Comparison of ENCODE assay signal across 9 cellular contexts in the genomic region with DNA sequence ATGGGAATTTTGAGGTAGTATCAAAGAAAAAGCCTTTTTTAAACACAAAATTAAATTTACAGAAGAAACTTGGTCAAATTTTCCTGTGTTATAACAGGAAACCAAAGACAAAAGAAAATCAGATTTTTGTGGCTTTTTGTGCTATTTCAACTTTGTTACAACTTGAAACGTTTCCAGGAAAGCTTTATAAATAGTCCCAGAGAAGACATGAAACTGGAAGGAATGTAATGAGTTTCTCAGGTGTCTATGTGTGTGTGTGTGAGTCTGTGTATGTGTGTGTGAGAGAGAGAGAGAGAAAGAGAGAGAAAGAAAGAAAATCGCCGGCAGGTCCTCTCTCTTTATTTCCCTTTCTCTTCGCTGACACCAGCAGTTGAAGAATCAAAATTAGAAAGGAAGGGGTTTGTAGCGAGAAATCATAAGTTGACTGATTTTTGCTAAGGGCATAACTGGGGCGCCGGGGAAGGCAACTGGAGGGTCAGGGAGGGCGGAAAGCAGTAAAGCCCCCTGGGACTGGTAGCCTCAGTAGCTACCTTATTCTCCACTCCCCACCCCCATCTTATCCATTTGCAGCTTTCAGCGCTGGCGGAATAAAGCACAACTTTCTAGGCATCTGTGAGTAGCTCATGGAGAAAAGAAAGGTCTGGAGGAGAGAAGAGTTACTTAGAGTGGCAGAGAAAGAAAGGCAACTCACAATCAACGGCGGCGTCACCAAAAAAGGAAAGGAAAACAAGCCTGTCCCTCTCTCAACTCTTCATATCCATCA. TPM values are rescaled to one million over a fixed set of nuclear protein-coding genes. Genes with fewer than 3 reads are reported as not detected.
DNase-seq lines count a peak whose midpoint lies in the region; ATAC-seq and TF ChIP-seq lines count a peak whose summit lies in the region.
"Had no signal": no experiment of that assay in that cellular context is flagged by ENCODE, and none has a peak within 500 bp of the region (broad histone marks: within the 10 kb centered on the region; RNA-seq: fewer than 3 reads in every experiment).

No MANE protein-coding gene starts in this region.

- H3K27ac ChIP-seq in rectal smooth muscle tissue (ENCODE audit: low read depth, low read length) = peak overlapping the region; percentile 65

- intact Hi-C loops in mucosa of descending colon (cut with DNase I, micrococcal nuclease) = no loop called here

- ATAC-seq in WTC11 = no peak
- no peak for ATAC-seq in mucosa of descending colon
- ATAC-seq in HG03460 (IDR thresholded peaks at IDR 0.05; ENCODE audit: unreplicated experiment) = no peak

- H3K4me3 ChIP-seq in rectal smooth muscle tissue (ENCODE audit: low read length) = peak overlapping the region; percentile 52
- H3K4me3 ChIP-seq in mucosa of descending colon = no peak overlapping the region

- H3K4me1 ChIP-seq in ES-I3 (ENCODE audit: insufficient read depth, low read length) = peaks cover 25% of the 10 kb centered on the region; the same call in 1 of the 2 replicates
- H3K4me1 ChIP-seq in rectal smooth muscle tissue (ENCODE audit: control insufficient read depth, insufficient read depth, low read length) = no peaks in the 10 kb centered on the region
- no peaks in the 10 kb centered on the region for H3K4me1 ChIP-seq in mucosa of descending colon (ENCODE audit: low read depth)

- H3K4me3 Mint-ChIP-seq in WTC11 (peak overlapping the region; percentile 93), glutamatergic neuron (ENCODE audit: unreplicated experiment) (peak overlapping the region; percentile 94)

- CTCF ChIA-PET in WTC11 (lab: Charles Lee) = interaction anchor here (1.4 kb wide), 1 partner anchor 17 kb away, joined by 3 read pairs; no protein-coding TSS in a partner anchor

- POLR2A ChIA-PET in WTC11 (lab: Charles Lee) = interaction anchor here (0.6 kb wide), 2 partner anchors 82 to 1033 kb away, joined by 3 read pairs; no protein-coding TSS in a partner anchor

- peaks cover 8% of the 10 kb centered on the region; the same call in 1 of the 2 replicates for H3K36me3 Mint-ChIP-seq in WTC11
- H3K36me3 Mint-ChIP-seq in glutamatergic neuron (ENCODE audit: unreplicated experiment) = no peaks in the 10 kb centered on the region

- H3K27me3 ChIP-seq in rectal smooth muscle tissue (ENCODE audit: control insufficient read depth, insufficient read depth, low read length) = no peaks in the 10 kb centered on the region

- H3K9ac ChIP-seq in ES-I3 (ENCODE audit: low read depth, low read length) (peak overlapping the region; percentile 83), rectal smooth muscle tissue (ENCODE audit: low read length) (no peak overlapping the region)

- H3K4me1 Mint-ChIP-seq in WTC11 (peaks cover 49% of the 10 kb centered on the region), glutamatergic neuron (ENCODE audit: low read depth, unreplicated experiment) (peaks cover 2% of the 10 kb centered on the region)

- no peaks in the 10 kb centered on the region for H3K36me3 ChIP-seq in ES-I3 (ENCODE audit: insufficient read depth, low read length)
- no peaks in the 10 kb centered on the region for H3K36me3 ChIP-seq in rectal smooth muscle tissue (ENCODE audit: control insufficient read depth, insufficient read depth, low read length)
- no peaks in the 10 kb centered on the region for H3K36me3 ChIP-seq in mucosa of descending colon (ENCODE audit: low read depth)

- peaks cover 7% of the 10 kb centered on the region; the same call in 1 of the 2 replicates for H3K27me3 Mint-ChIP-seq in WTC11 (ENCODE audit: low read depth)
- H3K27me3 Mint-ChIP-seq in glutamatergic neuron (ENCODE audit: unreplicated experiment) = peaks cover 2% of the 10 kb centered on the region

- H3K27ac Mint-ChIP-seq in WTC11 = no peak overlapping the region
- H3K27ac Mint-ChIP-seq in glutamatergic neuron (ENCODE audit: unreplicated experiment) = no peak overlapping the region

- DNase-seq in WTC11 (ENCODE audit: low spot score) = no peak
- no peak for DNase-seq in glutamatergic neuron
- DNase-seq in DMS53 (lab: John Stamatoyannopoulos, UW) = no peak
- DNase-seq in NK-92 treated with Interleukin-12 subunit alpha and Interleukin-12 subunit beta, amount 100 ng/mL, for 24 hours (lab: John Stamatoyannopoulos, UW) = no peak
- no peak for DNase-seq in mucosa of descending colon
- DNase-seq: NCI-H345 had no signal

- H3K9me3 Mint-ChIP-seq in WTC11 (peaks cover 9% of the 10 kb centered on the region), glutamatergic neuron (ENCODE audit: unreplicated experiment) (no peaks in the 10 kb centered on the region)

- no peaks in the 10 kb centered on the region for H3K9me3 ChIP-seq in ES-I3 (ENCODE audit: control insufficient read depth, insufficient read depth, low read length)
- H3K9me3 ChIP-seq in mucosa of descending colon = no peaks in the 10 kb centered on the region

- TF ChIP-seq CTCF in WTC11 (IDR thresholded peaks at IDR 0.05) = no peak
- TF ChIP-seq CTCF in glutamatergic neuron (IDR thresholded peaks at IDR 0.05; ENCODE audit: partially characterized antibody, unreplicated experiment) = no peak
- no peak for TF ChIP-seq CTCF in mucosa of descending colon (IDR thresholded peaks at IDR 0.05)

TF ChIP-seq in WTC11, 78 proteins besides CTCF, POLR2A, EP300 and RAD21:
- TF ChIP-seq, protein P1, sequence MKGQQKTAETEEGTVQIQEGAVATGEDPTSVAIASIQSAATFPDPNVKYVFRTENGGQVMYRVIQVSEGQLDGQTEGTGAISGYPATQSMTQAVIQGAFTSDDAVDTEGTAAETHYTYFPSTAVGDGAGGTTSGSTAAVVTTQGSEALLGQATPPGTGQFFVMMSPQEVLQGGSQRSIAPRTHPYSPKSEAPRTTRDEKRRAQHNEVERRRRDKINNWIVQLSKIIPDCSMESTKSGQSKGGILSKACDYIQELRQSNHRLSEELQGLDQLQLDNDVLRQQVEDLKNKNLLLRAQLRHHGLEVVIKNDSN (CRISPR knock-in tag; IDR thresholded peaks at IDR 0.05) = no peak
- no peak for TF ChIP-seq FOXP1 (CRISPR knock-in tag; IDR thresholded peaks at IDR 0.05; ENCODE audit: borderline replicate concordance)
- no peak for TF ChIP-seq JUN (CRISPR knock-in tag; IDR thresholded peaks at IDR 0.05)
- no peak for TF ChIP-seq NFE2L1 (CRISPR knock-in tag; IDR thresholded peaks at IDR 0.05)
- TF ChIP-seq TP53 (CRISPR knock-in tag; IDR thresholded peaks at IDR 0.05) = no peak
- no peak for TF ChIP-seq ESRRA (CRISPR knock-in tag; IDR thresholded peaks at IDR 0.05; ENCODE audit: borderline replicate concordance)
- TF ChIP-seq, protein P2, sequence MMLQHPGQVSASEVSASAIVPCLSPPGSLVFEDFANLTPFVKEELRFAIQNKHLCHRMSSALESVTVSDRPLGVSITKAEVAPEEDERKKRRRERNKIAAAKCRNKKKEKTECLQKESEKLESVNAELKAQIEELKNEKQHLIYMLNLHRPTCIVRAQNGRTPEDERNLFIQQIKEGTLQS (CRISPR knock-in tag; conservative IDR thresholded peaks at IDR 0.05) = no peak
- TF ChIP-seq ATF1 (CRISPR knock-in tag; IDR thresholded peaks at IDR 0.05) = no peak
- no peak for TF ChIP-seq MYBL2 (CRISPR knock-in tag; IDR thresholded peaks at IDR 0.05)
- TF ChIP-seq, protein P3, sequence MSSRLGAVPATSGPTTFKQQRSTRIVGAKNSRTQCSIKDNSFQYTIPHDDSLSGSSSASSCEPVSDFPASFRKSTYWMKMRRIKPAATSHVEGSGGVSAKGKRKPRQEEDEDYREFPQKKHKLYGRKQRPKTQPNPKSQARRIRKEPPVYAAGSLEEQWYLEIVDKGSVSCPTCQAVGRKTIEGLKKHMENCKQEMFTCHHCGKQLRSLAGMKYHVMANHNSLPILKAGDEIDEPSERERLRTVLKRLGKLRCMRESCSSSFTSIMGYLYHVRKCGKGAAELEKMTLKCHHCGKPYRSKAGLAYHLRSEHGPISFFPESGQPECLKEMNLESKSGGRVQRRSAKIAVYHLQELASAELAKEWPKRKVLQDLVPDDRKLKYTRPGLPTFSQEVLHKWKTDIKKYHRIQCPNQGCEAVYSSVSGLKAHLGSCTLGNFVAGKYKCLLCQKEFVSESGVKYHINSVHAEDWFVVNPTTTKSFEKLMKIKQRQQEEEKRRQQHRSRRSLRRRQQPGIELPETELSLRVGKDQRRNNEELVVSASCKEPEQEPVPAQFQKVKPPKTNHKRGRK (CRISPR knock-in tag; IDR thresholded peaks at IDR 0.05; ENCODE audit: borderline replicate concordance) = no peak
- TF ChIP-seq TEAD1 (CRISPR knock-in tag; IDR thresholded peaks at IDR 0.05) = no peak
- TF ChIP-seq PREB (CRISPR knock-in tag; IDR thresholded peaks at IDR 0.05; ENCODE audit: borderline replicate concordance) = no peak

RNA-seq across cellular contexts. Expression of gene TMEM47, which starts 1.4 kb away (rescaled TPM):
- 14.9 to 24.4 TPM (median 15.7 TPM) in 3 replicates for total RNA-seq in WTC11 (2021)
- 2.8 TPM for total RNA-seq in glutamatergic neuron (ENCODE audit: unreplicated experiment)
- total RNA-seq in mucosa of descending colon = 10 to 100 TPM in 1 of 3 donors, 1 to 10 TPM in 2; 3.4 to 43.4 (median 5.3) TPM
